In genomic region chr10:30256084-30256483, GRCh38 we compare ENCODE assay signal across 2 cellular contexts.
A peak's percentile ranks its signal among the peaks of the same experiment; 100 is the strongest.
TF ChIP-seq lines count a peak whose summit lies in the region.

No MANE protein-coding gene starts in this region.

TF ChIP-seq in A549, 52 proteins besides CTCF, POLR2A, EP300 and RAD21 (continued from another document):
- TF ChIP-seq ZFP36 (IDR thresholded peaks at IDR 0.05; ENCODE audit: borderline replicate concordance, partially characterized antibody) = peak; percentile 74

TF ChIP-seq in K562, 482 proteins besides CTCF, POLR2A, EP300 and RAD21 (continued from another document):
- TF ChIP-seq MTA1 (IDR thresholded peaks at IDR 0.05; ENCODE audit: borderline replicate concordance) = no peak
- peak; percentile 42 for TF ChIP-seq ZFP36 (IDR thresholded peaks at IDR 0.05; ENCODE audit: low read depth, low read length, partially characterized antibody)
